Comparison of ENCODE assay signal across 18 cellular contexts in genomic region chr1:31797216-31797615, GRCh38. TPM values are rescaled to one million over a fixed set of nuclear protein-coding genes. Genes with fewer than 3 reads are reported as not detected.
DNase-seq lines count a peak whose midpoint lies in the region; ATAC-seq and TF ChIP-seq lines count a peak whose summit lies in the region.
"Had no signal": no experiment of that assay in that cellular context is flagged by ENCODE, and none has a peak within 500 bp of the region (broad histone marks: within the 10 kb centered on the region; RNA-seq: fewer than 3 reads in every experiment).

No MANE protein-coding gene starts in this region.

- H3K9me3 Mint-ChIP-seq in activated T-helper 17 cell treated with anti-CD3 and anti-CD28 coated beads, Interleukin-2, amount 50 U/mL, for 72 hours, result no peaks in the 10 kb centered on the region
- H3K9me3 Mint-ChIP-seq: activated naive CD8-positive, alpha-beta T cell treated with anti-CD3 and anti-CD28 coated beads for 36 hours had no signal

- no peaks in the 10 kb centered on the region for H3K36me3 Mint-ChIP-seq in activated T-helper 17 cell treated with anti-CD3 and anti-CD28 coated beads, Interleukin-2, amount 50 U/mL, for 72 hours (ENCODE audit: low read depth)
- H3K36me3 Mint-ChIP-seq: activated naive CD8-positive, alpha-beta T cell treated with anti-CD3 and anti-CD28 coated beads for 36 hours; CD4-positive, alpha-beta memory T cell had no signal

- no peak overlapping the region for H3K4me3 Mint-ChIP-seq in activated T-helper 17 cell treated with anti-CD3 and anti-CD28 coated beads, Interleukin-2, amount 50 U/mL, for 72 hours
- H3K4me3 Mint-ChIP-seq: activated naive CD8-positive, alpha-beta T cell treated with anti-CD3 and anti-CD28 coated beads for 36 hours; CD4-positive, alpha-beta memory T cell had no signal

- no peaks in the 10 kb centered on the region for H3F3A ChIP-seq in SK-N-SH (replicated peaks; ENCODE audit: insufficient read depth)
- no peaks in the 10 kb centered on the region for H3F3A ChIP-seq in smooth muscle cell (ENCODE audit: low read depth)

- H3K4me1 ChIP-seq in SK-N-SH (ENCODE audit: control insufficient read depth in 1 of 2, insufficient read depth in 2 of 2, low read depth in 1 of 2, low read length in 1 of 2), result peaks cover 7 to 31% of the 10 kb centered on the region in 2 experiments; a peak in 3 of 4 replicates
- peaks cover 25% of the 10 kb centered on the region for H3K4me1 ChIP-seq in smooth muscle cell (ENCODE audit: low read depth)

- WGBS in SK-N-SH (ENCODE audit: low lambda C conversion rate), result 98% methylated on average over 5 of the region's 5 CpGs
- 91% methylated on average over 5 of the region's 5 CpGs for WGBS in smooth muscle cell (ENCODE audit: low lambda C conversion rate)

- H3K4me2 ChIP-seq in SK-N-SH (peak overlapping the region; percentile 94), smooth muscle cell (peak overlapping the region; percentile 87)

- peaks cover 19% of the 10 kb centered on the region for H3K27me3 Mint-ChIP-seq in activated T-helper 17 cell treated with anti-CD3 and anti-CD28 coated beads, Interleukin-2, amount 50 U/mL, for 72 hours

- H3K9ac ChIP-seq in SK-N-SH (peak overlapping the region; percentile 62; the same call in 1 of the 2 replicates), smooth muscle cell (ENCODE audit: low read depth) (peak overlapping the region; percentile 47)

- H3K4me3 ChIP-seq in SK-N-SH (ENCODE audit: low read depth in 2 of 2, low read length in 1 of 2), result peak overlapping the region in 1 of 2 experiments; percentile 65; a peak in 3 of 4 replicates
- peak overlapping the region; percentile 66 for H3K4me3 ChIP-seq in fibroblast of the aortic adventitia (ENCODE audit: low read depth, low read length)
- peak overlapping the region; percentile 42 for H3K4me3 ChIP-seq in smooth muscle cell
- H3K4me3 ChIP-seq: tibial nerve had no signal

- TF ChIP-seq RAD21 in SK-N-SH (IDR thresholded peaks at IDR 0.05; ENCODE audit: low read length), result no peak

- CTCF ChIA-PET in SK-N-SH (lab: Yijun Ruan, JAX), result interaction anchor here (0.9 to 7.9 kb wide), 5 partner anchors 7 to 206 kb away, joined by 3 to 62 read pairs (median 9); no protein-coding TSS in a partner anchor

- H3K79me2 ChIP-seq in SK-N-SH (ENCODE audit: insufficient read depth) (peaks cover 17% of the 10 kb centered on the region), smooth muscle cell (ENCODE audit: low read depth) (peaks cover 40% of the 10 kb centered on the region)

- DNase-seq in SK-N-SH (no peak), fibroblast of the aortic adventitia (ENCODE audit: low read depth) (no peak), smooth muscle cell (lab: John Stamatoyannopoulos, UW; ENCODE audit: unreplicated experiment) (no peak), T-helper 9 cell (no peak), NCI-H2227 treated with DMSO at 0.1 percent for 48 hours (lab: John Stamatoyannopoulos, UW) (no peak)
- DNase-seq: activated naive CD8-positive, alpha-beta T cell treated with anti-CD3 and anti-CD28 coated beads for 36 hours; activated T-cell treated with anti-CD3 and anti-CD28 coated beads, Interleukin-2, amount 50 U/mL, for 48 hours; CD4-positive, alpha-beta memory T cell; cerebellar nuclear complex; DND-41; NCI-H1417 treated with DMSO at 0.1 percent for 48 hours; NCI-H2171 treated with DMSO at 0.1 percent for 48 hours; SW 1271 had no signal

- H3K27ac ChIP-seq in SK-N-SH (ENCODE audit: low read depth in 2 of 2, low read length in 1 of 2) (peak overlapping the region in 1 of 2 experiments; percentile 74; a peak in 1 of 4 replicates), smooth muscle cell (ENCODE audit: low read depth) (peak overlapping the region; percentile 82)
- H3K27ac ChIP-seq: 22Rv1 had no signal

- peak overlapping the region; percentile 69 for H3K27ac Mint-ChIP-seq in activated T-helper 17 cell treated with anti-CD3 and anti-CD28 coated beads, Interleukin-2, amount 50 U/mL, for 72 hours
- H3K27ac Mint-ChIP-seq: activated naive CD8-positive, alpha-beta T cell treated with anti-CD3 and anti-CD28 coated beads for 36 hours had no signal

- no peak for TF ChIP-seq CTCF in SK-N-SH (IDR thresholded peaks at IDR 0.05)
- no peak for TF ChIP-seq CTCF in fibroblast of the aortic adventitia (IDR thresholded peaks at IDR 0.05; ENCODE audit: insufficient read depth, low read length)
- no peak for TF ChIP-seq CTCF in smooth muscle cell (IDR thresholded peaks at IDR 0.05; ENCODE audit: borderline replicate concordance, insufficient read depth, poor library complexity, severe bottlenecking)

- H3K9me2 ChIP-seq in SK-N-SH, result no peaks in the 10 kb centered on the region

- no peak for ATAC-seq in SK-N-SH treated with all-trans-retinoic acid at 6 μM for 48 hours
- ATAC-seq in activated T-helper 17 cell treated with anti-CD3 and anti-CD28 coated beads, Interleukin-2, amount 50 U/mL, for 72 hours (replicated peaks), result no peak
- ATAC-seq in HG03342 (IDR thresholded peaks at IDR 0.05; ENCODE audit: unreplicated experiment), result no peak

- TF ChIP-seq EP300 in SK-N-SH (IDR thresholded peaks at IDR 0.05; ENCODE audit: borderline replicate concordance in 1 of 2, low read depth in 1 of 2, low read length in 1 of 2), result no peak

- H3K27me3 ChIP-seq in SK-N-SH (ENCODE audit: insufficient read depth), result no peaks in the 10 kb centered on the region
- no peaks in the 10 kb centered on the region for H3K27me3 ChIP-seq in smooth muscle cell (ENCODE audit: low read depth)
- H3K27me3 ChIP-seq: tibial nerve had no signal

- H2AFZ ChIP-seq in SK-N-SH (ENCODE audit: low read depth) (no peak overlapping the region), smooth muscle cell (ENCODE audit: low read depth) (no peak overlapping the region)

- H4K20me1 ChIP-seq in SK-N-SH (ENCODE audit: insufficient read depth) (no peaks in the 10 kb centered on the region), smooth muscle cell (ENCODE audit: low read depth) (peaks cover 20% of the 10 kb centered on the region)

- H3K4me1 Mint-ChIP-seq in activated T-helper 17 cell treated with anti-CD3 and anti-CD28 coated beads, Interleukin-2, amount 50 U/mL, for 72 hours, result peaks cover 8% of the 10 kb centered on the region
- H3K4me1 Mint-ChIP-seq: activated naive CD8-positive, alpha-beta T cell treated with anti-CD3 and anti-CD28 coated beads for 36 hours had no signal

- no peaks in the 10 kb centered on the region for H3K36me3 ChIP-seq in SK-N-SH (replicated peaks in 1 of 2; ENCODE audit: control insufficient read depth in 1 of 2, insufficient read depth in 2 of 2, low read length in 1 of 2)
- H3K36me3 ChIP-seq in smooth muscle cell (ENCODE audit: low read depth), result no peaks in the 10 kb centered on the region
- H3K36me3 ChIP-seq: tibial nerve had no signal

- POLR2A ChIA-PET in SK-N-SH (lab: Yijun Ruan, JAX), result no interaction called here

- H3K9me3 ChIP-seq in SK-N-SH (no peaks in the 10 kb centered on the region), smooth muscle cell (replicated peaks; ENCODE audit: low read depth) (no peaks in the 10 kb centered on the region)
- H3K9me3 ChIP-seq: tibial nerve had no signal

TF ChIP-seq in SK-N-SH, 30 proteins besides CTCF, POLR2A, EP300 and RAD21 (continues in another document):
- no peak for TF ChIP-seq IRF3 (IDR thresholded peaks at IDR 0.05; ENCODE audit: low read depth, low read length)
- TF ChIP-seq TEAD4 (IDR thresholded peaks at IDR 0.05; ENCODE audit: borderline replicate concordance, insufficient read depth), result no peak
- TF ChIP-seq SIN3A (IDR thresholded peaks at IDR 0.05; ENCODE audit: borderline replicate concordance, low read depth, low read length), result no peak
- no peak for TF ChIP-seq RFX5 (IDR thresholded peaks at IDR 0.05; ENCODE audit: low read length)
- no peak for TF ChIP-seq MXI1 (IDR thresholded peaks at IDR 0.05; ENCODE audit: low read depth, low read length)

TF ChIP-seq in SK-N-SH treated with all-trans-retinoic acid at 6 μM for 48 hours, 23 proteins besides CTCF, POLR2A, EP300 and RAD21:
- TF ChIP-seq PATZ1 (CRISPR knock-in tag; IDR thresholded peaks at IDR 0.05; ENCODE audit: borderline replicate concordance), result no peak
- TF ChIP-seq ZNF70 (CRISPR knock-in tag; IDR thresholded peaks at IDR 0.05), result no peak
- TF ChIP-seq ZNF8 (CRISPR knock-in tag; IDR thresholded peaks at IDR 0.05), result no peak
- TF ChIP-seq GLIS3 (CRISPR knock-in tag; IDR thresholded peaks at IDR 0.05), result no peak

RNA-seq across cellular contexts. Expression of gene SPOCD1, which starts 18.6 kb away (rescaled TPM):
- polyA plus RNA-seq in SK-N-SH (2012; rRNA removed) (10.7 and 12.5 TPM in 2 replicates), smooth muscle cell (45.3 and 46.1 TPM in 2 replicates)
- polyA plus RNA-seq in SK-N-SH (2012; cell fraction: cytosol; rRNA removed), result 3.8 and 5.7 TPM in 2 replicates
- polyA plus RNA-seq in SK-N-SH (2012; cell fraction: nucleus; rRNA removed), result 42.6 and 46.9 TPM in 2 replicates
- 1 to 10 TPM in 1 of 2 donors, under 1 TPM in 1; 0.84 to 1.8 TPM for total RNA-seq in activated T-helper 17 cell treated with anti-CD3 and anti-CD28 coated beads, Interleukin-2, amount 50 U/mL, for 72 hours
- total RNA-seq in fibroblast of the aortic adventitia (ENCODE audit: low replicate concordance) (3.4 and 37.2 TPM in 2 replicates), smooth muscle cell (39.5 and 43.8 TPM in 2 replicates)
- total RNA-seq: activated naive CD8-positive, alpha-beta T cell treated with anti-CD3 and anti-CD28 coated beads for 36 hours had no signal
- polyA plus RNA-seq: CD4-positive, alpha-beta memory T cell had no signal

RNA-seq across cellular contexts. Expression of gene ADGRB2, which starts 33.1 kb away (rescaled TPM):
- polyA plus RNA-seq in SK-N-SH (2012; rRNA removed) (10.6 and 13.0 TPM in 2 replicates), smooth muscle cell (7.5 and 9.4 TPM in 2 replicates)
- polyA plus RNA-seq in SK-N-SH (2012; cell fraction: cytosol; rRNA removed), result 4.3 and 8.4 TPM in 2 replicates
- 41.8 and 66.9 TPM in 2 replicates for polyA plus RNA-seq in SK-N-SH (2012; cell fraction: nucleus; rRNA removed)
- total RNA-seq in activated T-helper 17 cell treated with anti-CD3 and anti-CD28 coated beads, Interleukin-2, amount 50 U/mL, for 72 hours, result 1 to 10 TPM in 1 of 2 donors, under 1 TPM in 1; 0.24 to 4.5 TPM
- total RNA-seq in fibroblast of the aortic adventitia (ENCODE audit: low replicate concordance) (7.9 and 11.3 TPM in 2 replicates), smooth muscle cell (8.8 and 10.6 TPM in 2 replicates)
